In the genomic region with DNA sequence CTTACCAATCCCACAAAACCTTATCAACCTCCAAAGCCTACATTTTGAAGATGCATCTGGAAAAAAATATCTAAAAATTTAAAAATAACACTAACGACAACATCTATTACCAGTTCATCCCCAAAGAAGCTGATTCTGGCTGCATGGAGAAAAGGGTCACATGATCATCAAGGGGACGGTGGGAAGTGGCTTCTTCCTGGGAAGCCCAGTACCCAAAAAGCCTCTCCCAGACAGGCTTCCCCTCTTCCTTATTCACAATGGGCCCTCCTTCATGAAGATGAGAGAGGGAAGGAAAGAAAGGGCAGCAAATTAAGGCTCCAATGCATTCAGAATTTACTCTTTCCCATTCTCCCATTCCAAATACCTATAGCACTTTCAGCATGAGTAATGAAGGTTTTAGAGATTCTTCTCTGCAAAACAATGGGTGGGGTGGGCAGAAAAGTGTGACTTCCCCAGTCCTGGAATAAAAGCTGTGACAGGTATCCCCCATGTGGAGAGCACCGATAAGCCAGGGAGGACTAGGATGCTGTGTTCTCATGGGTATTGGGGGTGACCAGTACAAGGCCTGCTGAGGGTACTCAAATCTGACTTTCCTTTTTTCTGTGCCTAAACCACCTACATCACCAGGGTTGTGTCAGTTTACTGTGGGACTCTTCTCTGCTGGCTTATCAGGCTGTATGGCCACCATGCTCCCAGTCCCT, we compare ENCODE assay signal across 1 cellular context.
A peak's percentile ranks its signal among the peaks of the same experiment; 100 is the strongest.
TF ChIP-seq lines count a peak whose summit lies in the region.

No MANE protein-coding gene starts in this region.

TF ChIP-seq in K562, 482 proteins besides CTCF, POLR2A, EP300 and RAD21:
- TF ChIP-seq TFE3 (CRISPR knock-in tag; IDR thresholded peaks at IDR 0.05) (peak; percentile 77), ZC3H11A (IDR thresholded peaks at IDR 0.05; ENCODE audit: low read depth, low read length) (no peak), L3MBTL2 (IDR thresholded peaks at IDR 0.05) (no peak), ZNF395 (CRISPR knock-in tag; IDR thresholded peaks at IDR 0.05) (no peak)
